Comparison of ENCODE assay signal across 13 cellular contexts in genomic region chr1:198318092-198318491, GRCh38.
A peak's percentile ranks its signal among the peaks of the same experiment; 100 is the strongest.
DNase-seq lines count a peak whose midpoint lies in the region; ATAC-seq and TF ChIP-seq lines count a peak whose summit lies in the region.
"Had no signal": no experiment of that assay in that cellular context is flagged by ENCODE, and none has a peak within 500 bp of the region (broad histone marks: within the 10 kb centered on the region; RNA-seq: fewer than 3 reads in every experiment).

No MANE protein-coding gene starts in this region.

- DNase-seq in NB4 (ENCODE audit: low read depth) (peak; percentile 22), OCI-LY7 (ENCODE audit: low spot score) (no peak), cerebellar nuclear complex (lab: John Stamatoyannopoulos, UW) (no peak), osteoblast (ENCODE audit: insufficient read length, low spot score, missing footprints) (no peak), NCI-H526 (lab: John Stamatoyannopoulos, UW) (no peak)
- DNase-seq: H9, NCI-H187 treated with DMSO at 0.1 percent for 48 hours, psoas muscle, thyroid gland had no signal

- H3K27ac ChIP-seq in OCI-LY7 (ENCODE audit: low read depth, low read length, poor library complexity, severe bottlenecking), result no peak overlapping the region
- no peak overlapping the region for H3K27ac ChIP-seq in osteoblast (ENCODE audit: low read depth, low read length)
- H3K27ac ChIP-seq: BLaER1 treated with 17β-estradiol and CSF1 and Interleukin-3, amounts not matched to agents 10 nM and 100 nM; psoas muscle; thyroid gland had no signal

- TF ChIP-seq CTCF in NB4 (IDR thresholded peaks at IDR 0.05; ENCODE audit: low read depth, low read length), result no peak
- no peak for TF ChIP-seq CTCF in OCI-LY7 (conservative IDR thresholded peaks at IDR 0.05; ENCODE audit: low read length)
- no peak for TF ChIP-seq CTCF in osteoblast (IDR thresholded peaks at IDR 0.05; ENCODE audit: extremely low read depth, low read depth, low read length)

- H3K27me3 ChIP-seq in osteoblast (ENCODE audit: insufficient read depth, low read length), result no peaks in the 10 kb centered on the region
- H3K27me3 ChIP-seq: BLaER1 treated with 17β-estradiol and CSF1 and Interleukin-3, amounts not matched to agents 10 nM and 100 nM; thyroid gland had no signal

- ATAC-seq in GM18498 (IDR thresholded peaks at IDR 0.05; ENCODE audit: unreplicated experiment) (peak; percentile 77), GM19324 (IDR thresholded peaks at IDR 0.05; ENCODE audit: low FRiP score, unreplicated experiment) (peak; percentile 47), HG02884 (IDR thresholded peaks at IDR 0.05; ENCODE audit: unreplicated experiment) (peak; percentile 74)
- ATAC-seq: psoas muscle had no signal

- POLR2A ChIA-PET in OCI-LY7 (lab: Charles Lee), result interaction anchor here (0.6 to 1.0 kb wide), 4 partner anchors 96 to 1166 kb away, joined by 3 to 5 read pairs (median 3); no protein-coding TSS in a partner anchor

- no TSS peak for BruUV-seq in OCI-LY7 (replicated peaks; lab: Mats Ljungman, UMichigan)

- H2AFZ ChIP-seq in OCI-LY7 (ENCODE audit: low read length) (no peak overlapping the region), osteoblast (ENCODE audit: low read length) (no peak overlapping the region)

- no peaks in the 10 kb centered on the region for H3K9me2 ChIP-seq in OCI-LY7 (ENCODE audit: insufficient read depth, low read length)

- H3K4me1 ChIP-seq in OCI-LY7 (ENCODE audit: insufficient read depth, low read length, poor library complexity, severe bottlenecking), result no peaks in the 10 kb centered on the region
- H3K4me1 ChIP-seq in osteoblast (ENCODE audit: insufficient read depth, low read length), result no peaks in the 10 kb centered on the region
- H3K4me1 ChIP-seq: BLaER1 treated with 17β-estradiol and CSF1 and Interleukin-3, amounts not matched to agents 10 nM and 100 nM; psoas muscle; thyroid gland had no signal

- no peaks in the 10 kb centered on the region for H3K36me3 ChIP-seq in OCI-LY7 (ENCODE audit: insufficient read depth, low read length)
- peaks cover 43% of the 10 kb centered on the region for H3K36me3 ChIP-seq in osteoblast (ENCODE audit: insufficient read depth, low read length)

- CTCF ChIA-PET in OCI-LY7 (lab: Charles Lee; ENCODE audit: unreplicated experiment), result no interaction called here

- no peak for TF ChIP-seq POLR2A in NB4 (IDR thresholded peaks at IDR 0.05; ENCODE audit: extremely low read depth, insufficient read length)

- intact Hi-C loops in OCI-LY7 (cut with micrococcal nuclease; ENCODE audit: unreplicated experiment), result no loop called here

- no peaks in the 10 kb centered on the region for H3K79me2 ChIP-seq in OCI-LY7 (ENCODE audit: insufficient read depth, low read depth, low read length)
- peaks cover 20% of the 10 kb centered on the region for H3K79me2 ChIP-seq in osteoblast (ENCODE audit: insufficient read depth, low read length)

- H3K4me2 ChIP-seq in OCI-LY7 (ENCODE audit: low read length) (no peak overlapping the region), osteoblast (ENCODE audit: insufficient read depth, low read length) (no peak overlapping the region)
- H3K4me2 ChIP-seq: BLaER1 treated with 17β-estradiol and CSF1 and Interleukin-3, amounts not matched to agents 10 nM and 100 nM had no signal

- no peaks in the 10 kb centered on the region for H3K9me3 ChIP-seq in OCI-LY7 (ENCODE audit: low read length)
- H3K9me3 ChIP-seq in osteoblast (ENCODE audit: low read depth, low read length), result no peaks in the 10 kb centered on the region
- H3K9me3 ChIP-seq: BLaER1 treated with 17β-estradiol and CSF1 and Interleukin-3, amounts not matched to agents 10 nM and 100 nM; psoas muscle; thyroid gland had no signal

- H4K20me1 ChIP-seq in OCI-LY7 (ENCODE audit: insufficient read depth, low read length), result no peaks in the 10 kb centered on the region
- H4K20me1 ChIP-seq in osteoblast (ENCODE audit: insufficient read depth, low read length), result peaks cover 14% of the 10 kb centered on the region
- H4K20me1 ChIP-seq: BLaER1 treated with 17β-estradiol and CSF1 and Interleukin-3, amounts not matched to agents 10 nM and 100 nM had no signal

- H3K4me3 ChIP-seq in NB4 (ENCODE audit: low read depth, low read length), result no peak overlapping the region
- no peak overlapping the region for H3K4me3 ChIP-seq in OCI-LY7 (ENCODE audit: low read depth, low read length, poor library complexity, severe bottlenecking)
- no peak overlapping the region for H3K4me3 ChIP-seq in osteoblast (ENCODE audit: insufficient read depth, low read length)
- H3K4me3 ChIP-seq: BLaER1 treated with 17β-estradiol and CSF1 and Interleukin-3, amounts not matched to agents 10 nM and 100 nM; psoas muscle; thyroid gland had no signal
